In the genomic region with DNA sequence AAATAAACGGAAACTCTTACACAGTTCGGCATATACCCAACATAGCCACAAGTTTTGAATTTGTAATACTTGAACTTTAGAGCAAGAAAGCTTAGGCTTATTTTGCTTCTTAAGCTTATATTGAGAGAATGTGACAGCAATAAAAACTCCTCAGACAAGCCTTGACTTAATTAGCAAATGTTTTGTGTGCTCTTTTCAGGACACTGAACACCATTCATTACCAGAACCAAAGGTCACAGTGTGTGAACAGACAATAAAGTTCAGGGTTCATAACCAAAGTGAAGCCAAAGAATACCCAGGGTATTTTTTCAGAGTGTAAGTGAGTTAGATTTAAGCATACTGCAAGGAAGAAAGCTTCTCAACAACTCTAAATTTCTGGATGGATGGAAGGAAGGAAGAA, we compare ENCODE assay signal across 30 cellular contexts.
"Had no signal": no experiment of that assay in that cellular context is flagged by ENCODE, and none has a peak within 500 bp of the region (broad histone marks: within the 10 kb centered on the region; RNA-seq: fewer than 3 reads in every experiment).

No MANE protein-coding gene starts in this region.

- H3K4me3 ChIP-seq: ascending aorta, cardiac muscle cell, Peyer's patch, SJSA1 had no signal

- H3K9me2 ChIP-seq: SK-N-SH had no signal

- H3K27ac ChIP-seq: ascending aorta, cardiac muscle cell, KMS-11, Peyer's patch, SJSA1, VCaP had no signal

- H3K4me2 ChIP-seq: KMS-11, SK-N-SH had no signal

- DNase-seq: activated B cell treated with CpG ODN at 0.5 μM for 24 hours; activated CD4-positive, alpha-beta memory T cell treated with anti-CD3 and anti-CD28 coated beads for 36 hours; activated CD4-positive, alpha-beta T cell treated with anti-CD3 and anti-CD28 coated beads for 4 hours; activated CD4-positive, alpha-beta T cell treated with anti-CD3 and anti-CD28 coated beads, Interleukin-2, amount 50 U/mL, for 1 hour; activated CD4-positive, CD25-positive, alpha-beta regulatory T cell treated with anti-CD3 and anti-CD28 coated beads, Interleukin-2, amount 50 U/mL, for 72 hours; activated CD8-positive, alpha-beta memory T cell treated with anti-CD3 and anti-CD28 coated beads, Interleukin-2, amount 50 U/mL, for 4 hours; activated naive CD4-positive, alpha-beta T cell treated with anti-CD3 and anti-CD28 coated beads, Interleukin-2, amount 10 ng/mL, durations not matched to agents 7 days and 5 days; activated T-cell treated with anti-CD3 and anti-CD28 coated beads for 4 hours; activated T-cell treated with anti-CD3 and anti-CD28 coated beads, Interleukin-2, amount 50 U/mL, for 4 hours; amygdala; NCI-H1105; NCI-H1417 treated with DMSO at 0.1 percent for 48 hours; NCI-H187 treated with DMSO at 0.1 percent for 48 hours; NCI-H345; NCI-H524 treated with DMSO at 0.1 percent for 48 hours; NCI-H748 treated with DMSO at 0.1 percent for 48 hours; NK-92 treated with Interleukin-12 subunit alpha and Interleukin-12 subunit beta, amount 100 ng/mL, for 24 hours; PC-3; Peyer's patch; RPMI8226; SHP77 treated with DMSO at 0.1 percent for 48 hours; SK-N-SH; T-cell; T-helper 17 cell; T-helper 9 cell had no signal

- H3K4me1 ChIP-seq: ascending aorta, Peyer's patch, SJSA1 had no signal

- H3K36me3 ChIP-seq: ascending aorta, cardiac muscle cell, Peyer's patch, SJSA1 had no signal

- H3K9me3 ChIP-seq: ascending aorta, Peyer's patch, SJSA1, SK-N-SH had no signal

- H3K27me3 ChIP-seq: ascending aorta, cardiac muscle cell, Peyer's patch had no signal

- ATAC-seq: activated T-cell treated with anti-CD3 and anti-CD28 coated beads, Interleukin-2, amount 50 U/mL, for 4 hours; PC-3; T-cell; T-helper 17 cell had no signal
